20 cellular contexts compared by ENCODE assay signal in genomic region chr7:120028636-120029035, GRCh38.
DNase-seq lines count a peak whose midpoint lies in the region; TF ChIP-seq lines count a peak whose summit lies in the region.
"Had no signal": no experiment of that assay in that cellular context is flagged by ENCODE, and none has a peak within 500 bp of the region (broad histone marks: within the 10 kb centered on the region; RNA-seq: fewer than 3 reads in every experiment).

No MANE protein-coding gene starts in this region.

- no peak overlapping the region for H3K4me2 ChIP-seq in smooth muscle cell
- H3K4me2 ChIP-seq: KMS-11 had no signal

- H3K79me2 ChIP-seq in smooth muscle cell (ENCODE audit: low read depth): no peaks in the 10 kb centered on the region

- no peaks in the 10 kb centered on the region for H3K36me3 Mint-ChIP-seq in glutamatergic neuron (ENCODE audit: unreplicated experiment)

- H3K4me3 ChIP-seq in HFF-Myc (replicated peaks; ENCODE audit: low read depth, low read length) (no peak overlapping the region), adipocyte (ENCODE audit: low read length) (no peak overlapping the region), smooth muscle cell (no peak overlapping the region)
- H3K4me3 ChIP-seq: MG63 had no signal

- H3K9me3 Mint-ChIP-seq in glutamatergic neuron (ENCODE audit: unreplicated experiment): no peaks in the 10 kb centered on the region

- TF ChIP-seq CTCF in HFF-Myc (IDR thresholded peaks at IDR 0.05; ENCODE audit: low read depth, low read length, missing control alignments) (no peak), smooth muscle cell (IDR thresholded peaks at IDR 0.05; ENCODE audit: borderline replicate concordance, insufficient read depth, poor library complexity, severe bottlenecking) (no peak), glutamatergic neuron (IDR thresholded peaks at IDR 0.05; ENCODE audit: partially characterized antibody, unreplicated experiment) (no peak)

- H3K4me1 ChIP-seq in adipocyte (ENCODE audit: control insufficient read depth, insufficient read depth, low read length) (peaks cover 10% of the 10 kb centered on the region), smooth muscle cell (ENCODE audit: low read depth) (no peaks in the 10 kb centered on the region)

- H3K36me3 ChIP-seq in adipocyte (ENCODE audit: control insufficient read depth, insufficient read depth, low read length, severe bottlenecking): no peaks in the 10 kb centered on the region
- H3K36me3 ChIP-seq in smooth muscle cell (ENCODE audit: low read depth): no peaks in the 10 kb centered on the region
- H3K36me3 ChIP-seq: MG63 had no signal

- H3K9ac ChIP-seq in adipocyte (ENCODE audit: low read length) (no peak overlapping the region), smooth muscle cell (ENCODE audit: low read depth) (no peak overlapping the region)
- H3K9ac ChIP-seq: KMS-11 had no signal

- H2AFZ ChIP-seq in smooth muscle cell (ENCODE audit: low read depth): peak overlapping the region; percentile 35

- no peaks in the 10 kb centered on the region for H3K9me3 ChIP-seq in adipocyte (ENCODE audit: control insufficient read depth, low read length)
- peaks cover 2% of the 10 kb centered on the region for H3K9me3 ChIP-seq in smooth muscle cell (replicated peaks; ENCODE audit: low read depth)
- H3K9me3 ChIP-seq: MG63 had no signal

- H3K4me3 Mint-ChIP-seq in glutamatergic neuron (ENCODE audit: unreplicated experiment): no peak overlapping the region

- H3K27me3 Mint-ChIP-seq in glutamatergic neuron (ENCODE audit: unreplicated experiment): no peaks in the 10 kb centered on the region

- no peaks in the 10 kb centered on the region for H3K4me1 Mint-ChIP-seq in glutamatergic neuron (ENCODE audit: low read depth, unreplicated experiment)

- DNase-seq in HFF-Myc (ENCODE audit: extremely low read depth, low read depth): peak; percentile 1
- DNase-seq in adipocyte (ENCODE audit: low read depth): peak; percentile 34
- peak; percentile 45 for DNase-seq in fibroblast of peridontal ligament (ENCODE audit: extremely low read depth)
- no peak for DNase-seq in smooth muscle cell (lab: John Stamatoyannopoulos, UW; ENCODE audit: unreplicated experiment)
- no peak for DNase-seq in NK-92 treated with Interleukin-12 subunit alpha and Interleukin-12 subunit beta, amount 100 ng/mL, for 24 hours (lab: John Stamatoyannopoulos, UW)
- DNase-seq in glutamatergic neuron: no peak
- no peak for DNase-seq in stimulated activated CD4-positive, alpha-beta T cell treated with anti-CD3 and anti-CD28 coated beads, Interleukin-4, amount 100 ng/mL, for 1 hour
- DNase-seq: AML-193, DMS79 treated with DMSO at 0.1 percent for 48 hours, H7, MG63, NCI-H1092, NCI-H1436 treated with DMSO at 0.1 percent for 48 hours, NCI-H2081 treated with DMSO at 0.1 percent for 48 hours, NCI-H510A, NCI-H82, SIG-M5 had no signal

- no peaks in the 10 kb centered on the region for H4K20me1 ChIP-seq in smooth muscle cell (ENCODE audit: low read depth)

- H3K27ac ChIP-seq in smooth muscle cell (ENCODE audit: low read depth): no peak overlapping the region
- H3K27ac ChIP-seq: C4-2B, KMS-11, RWPE1 had no signal

- 92% methylated on average over 4 of the region's 4 CpGs for WGBS in smooth muscle cell (ENCODE audit: low lambda C conversion rate)

- H3K27ac Mint-ChIP-seq in glutamatergic neuron (ENCODE audit: unreplicated experiment): no peak overlapping the region

- no peaks in the 10 kb centered on the region for H3K27me3 ChIP-seq in adipocyte (replicated peaks; ENCODE audit: control insufficient read depth, insufficient read depth, low read length)
- no peaks in the 10 kb centered on the region for H3K27me3 ChIP-seq in smooth muscle cell (ENCODE audit: low read depth)
- H3K27me3 ChIP-seq: MG63 had no signal

- H3F3A ChIP-seq in smooth muscle cell (ENCODE audit: low read depth): no peaks in the 10 kb centered on the region

Comparison
In these comparisons a context has a peak if more than half of its experiments do, and no peak if none do; other contexts are left out.
1. DNase-seq: peak in HFF-Myc (single experiment), adipocyte (single experiment) and fibroblast of peridontal ligament (single experiment); none in smooth muscle cell (single experiment), NK-92 treated with Interleukin-12 subunit alpha and Interleukin-12 subunit beta, amount 100 ng/mL, for 24 hours (single experiment), glutamatergic neuron (single experiment) and stimulated activated CD4-positive, alpha-beta T cell treated with anti-CD3 and anti-CD28 coated beads, Interleukin-4, amount 100 ng/mL, for 1 hour (single experiment).